Comparison of ENCODE assay signal across 15 cellular contexts in genomic region chr5:86864022-86864421, GRCh38.
A peak's percentile ranks its signal among the peaks of the same experiment; 100 is the strongest.
DNase-seq lines count a peak whose midpoint lies in the region; ATAC-seq and TF ChIP-seq lines count a peak whose summit lies in the region.
"Had no signal": no experiment of that assay in that cellular context is flagged by ENCODE, and none has a peak within 500 bp of the region (broad histone marks: within the 10 kb centered on the region; RNA-seq: fewer than 3 reads in every experiment).

No MANE protein-coding gene starts in this region.

- 68 to 75% methylated on average over 5 of the region's 5 CpGs for WGBS in heart right ventricle, 2 donors

- no peaks in the 10 kb centered on the region for H3K27me3 ChIP-seq in heart right ventricle

- intact Hi-C loops in heart right ventricle (cut with DNase I): no loop called here

- no peaks in the 10 kb centered on the region for H3K9me3 Mint-ChIP-seq in glutamatergic neuron (ENCODE audit: unreplicated experiment)
- no peaks in the 10 kb centered on the region for H3K9me3 Mint-ChIP-seq in activated naive CD4-positive, alpha-beta T cell treated with anti-CD3 and anti-CD28 coated beads, Interleukin-2, amount 50 U/mL, for 72 hours
- H3K9me3 Mint-ChIP-seq: CD14-positive monocyte, IgD-negative memory B cell, T-cell had no signal

- peaks cover 14% of the 10 kb centered on the region for H3K4me1 Mint-ChIP-seq in glutamatergic neuron (ENCODE audit: low read depth, unreplicated experiment)
- H3K4me1 Mint-ChIP-seq: CD14-positive monocyte, T-cell had no signal

- DNase-seq in D341Med (ENCODE audit: low spot score) (peak; percentile 34), NCI-H1694 (lab: John Stamatoyannopoulos, UW) (peak; percentile 64), NCI-H82 (lab: John Stamatoyannopoulos, UW) (peak; percentile 81), glutamatergic neuron (no peak), globus pallidus (ENCODE audit: low spot score) (no peak), heart right ventricle (no peak)
- DNase-seq in activated naive CD4-positive, alpha-beta T cell treated with anti-CD3 and anti-CD28 coated beads, Interleukin-2, amount 50 U/mL, for 72 hours (ENCODE audit: low spot score in 2 of 2): no peak
- DNase-seq: NCI-H1105 treated with DMSO at 0.1 percent for 48 hours, NCI-H187 treated with DMSO at 0.1 percent for 48 hours, NCI-H2171 treated with DMSO at 0.1 percent for 48 hours, T-cell had no signal

- no peaks in the 10 kb centered on the region for H3K36me3 ChIP-seq in heart right ventricle
- H3K36me3 ChIP-seq: HAP-1 had no signal

- H3K27ac ChIP-seq in heart right ventricle: no peak overlapping the region

- no peak overlapping the region for H3K4me3 Mint-ChIP-seq in glutamatergic neuron (ENCODE audit: unreplicated experiment)
- H3K4me3 Mint-ChIP-seq: CD14-positive monocyte, IgD-negative memory B cell, T-cell had no signal

- H3K36me3 Mint-ChIP-seq in glutamatergic neuron (ENCODE audit: unreplicated experiment): no peaks in the 10 kb centered on the region
- H3K36me3 Mint-ChIP-seq in activated naive CD4-positive, alpha-beta T cell treated with anti-CD3 and anti-CD28 coated beads, Interleukin-2, amount 50 U/mL, for 72 hours: no peaks in the 10 kb centered on the region
- H3K36me3 Mint-ChIP-seq: CD14-positive monocyte, IgD-negative memory B cell, T-cell had no signal

- no peaks in the 10 kb centered on the region for H3K27me3 Mint-ChIP-seq in glutamatergic neuron (ENCODE audit: unreplicated experiment)
- H3K27me3 Mint-ChIP-seq: IgD-negative memory B cell had no signal

- no peak overlapping the region for H3K4me3 ChIP-seq in heart right ventricle
- H3K4me3 ChIP-seq: HAP-1 had no signal

- peak overlapping the region; percentile 18 for H3K27ac Mint-ChIP-seq in glutamatergic neuron (ENCODE audit: unreplicated experiment)
- H3K27ac Mint-ChIP-seq in activated naive CD4-positive, alpha-beta T cell treated with anti-CD3 and anti-CD28 coated beads, Interleukin-2, amount 50 U/mL, for 72 hours: no peak overlapping the region
- H3K27ac Mint-ChIP-seq: CD14-positive monocyte, T-cell had no signal

- H3K4me1 ChIP-seq in heart right ventricle: no peaks in the 10 kb centered on the region
- H3K4me1 ChIP-seq: HAP-1 had no signal

- H3K9me3 ChIP-seq in heart right ventricle: no peaks in the 10 kb centered on the region
- H3K9me3 ChIP-seq: HAP-1 had no signal

- TF ChIP-seq CTCF in glutamatergic neuron (IDR thresholded peaks at IDR 0.05; ENCODE audit: partially characterized antibody, unreplicated experiment) (no peak), heart right ventricle (IDR thresholded peaks at IDR 0.05) (no peak)

- no peak for ATAC-seq in activated naive CD4-positive, alpha-beta T cell treated with anti-CD3 and anti-CD28 coated beads, Interleukin-2, amount 50 U/mL, for 72 hours
- ATAC-seq in GM21619 (IDR thresholded peaks at IDR 0.05; ENCODE audit: unreplicated experiment): no peak
- no peak for ATAC-seq in heart right ventricle
- ATAC-seq: T-cell had no signal

Comparison
In these comparisons a context has a peak if more than half of its experiments do, and no peak if none do; other contexts are left out.
1. DNase-seq: peak in D341Med (single experiment), NCI-H1694 (single experiment) and NCI-H82 (single experiment); none in glutamatergic neuron (single experiment), activated naive CD4-positive, alpha-beta T cell treated with anti-CD3 and anti-CD28 coated beads, Interleukin-2, amount 50 U/mL, for 72 hours (0 of 2), globus pallidus (single experiment) and heart right ventricle (0 of 2).